ENCODE assay signal across 7 cellular contexts in the genomic region with DNA sequence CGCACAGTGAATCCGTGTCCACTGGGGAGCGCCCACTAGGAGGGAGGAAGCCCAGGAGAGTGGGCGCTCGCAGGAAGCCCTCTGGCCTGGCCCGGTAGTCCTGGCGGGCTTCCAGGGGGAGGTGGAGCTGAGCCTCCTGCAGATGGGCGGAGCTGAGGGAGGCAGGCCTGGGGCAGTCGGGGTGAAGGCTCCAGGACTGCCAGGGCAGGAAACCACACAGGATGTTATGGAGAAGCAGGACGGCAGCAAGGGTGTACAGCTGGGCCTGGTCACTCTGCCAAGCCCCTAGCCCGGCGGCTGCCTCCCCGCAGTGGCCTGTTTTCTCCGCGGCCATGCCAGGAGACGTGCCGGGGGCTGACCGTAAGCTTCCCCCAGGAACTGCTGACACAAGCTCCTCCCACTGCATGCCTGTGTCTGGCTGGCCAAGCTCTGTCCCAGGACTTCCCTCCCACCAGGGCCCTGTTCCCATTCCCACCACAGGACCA.
DNase-seq lines count a peak whose midpoint lies in the region; ATAC-seq and TF ChIP-seq lines count a peak whose summit lies in the region.

No MANE protein-coding gene starts in this region.

- peaks cover 4 to 13% (median 6%) of the 10 kb centered on the region in 5 experiments for H3K9me3 Mint-ChIP-seq in brain

- POLR2A ChIA-PET in HEK293T (lab: Yijun Ruan, JAX) = no interaction called here

- peak overlapping the region in 3 of 5 experiments; percentile 46 to 87 (median 59) for H3K27ac Mint-ChIP-seq in brain

- DNase-seq in HEK293T (ENCODE audit: extremely low spot score) = peak; percentile 5
- peak; percentile 74 for DNase-seq in left lobe of liver (ENCODE audit: low spot score)
- DNase-seq in suprapubic skin (ENCODE audit: low spot score in 2 of 2) = peak; percentile 56 to 79
- DNase-seq in NCI-H2227 (lab: John Stamatoyannopoulos, UW; ENCODE audit: unreplicated experiment) = no peak
- DNase-seq in stimulated activated CD4-positive, alpha-beta T cell treated with anti-CD3 and anti-CD28 coated beads, Interleukin-1b, Interleukin-23, amount 100 ng/mL, for 48 hours = no peak

- peak overlapping the region; percentile 22 for H3K4me3 ChIP-seq in suprapubic skin

- H3K36me3 ChIP-seq in suprapubic skin = no peaks in the 10 kb centered on the region

- H3K36me3 Mint-ChIP-seq in brain = no peaks in the 10 kb centered on the region

- H3K4me1 Mint-ChIP-seq in brain = peaks cover 24% of the 10 kb centered on the region

- H3K9me3 ChIP-seq in suprapubic skin = no peaks in the 10 kb centered on the region

- CTCF ChIA-PET in HEK293T (lab: Yijun Ruan, JAX) = no interaction called here

- no peak for TF ChIP-seq POLR2A in suprapubic skin (IDR thresholded peaks at IDR 0.05)

- peaks cover 15% of the 10 kb centered on the region for H3K4me1 ChIP-seq in suprapubic skin

- no peak for TF ChIP-seq CTCF in brain (conservative IDR thresholded peaks at IDR 0.05)
- no peak for TF ChIP-seq CTCF in suprapubic skin (IDR thresholded peaks at IDR 0.05)

- H3K27ac ChIP-seq in suprapubic skin = no peak overlapping the region

- peaks cover 2% of the 10 kb centered on the region for H3K27me3 Mint-ChIP-seq in brain

- WGBS in suprapubic skin = 48% methylated on average over 5 of the region's 18 CpGs

- ATAC-seq in left lobe of liver (peak; percentile 73), HG03469 (IDR thresholded peaks at IDR 0.05; ENCODE audit: unreplicated experiment) (no peak)

- peaks cover 7% of the 10 kb centered on the region for H3K27me3 ChIP-seq in suprapubic skin

- no peak overlapping the region for H3K4me3 Mint-ChIP-seq in brain

- TF ChIP-seq EP300 in suprapubic skin (IDR thresholded peaks at IDR 0.05) = no peak

TF ChIP-seq in HEK293T, 16 proteins besides CTCF, POLR2A, EP300 and RAD21:
- TF ChIP-seq BHLHE40 (IDR thresholded peaks at IDR 0.05; ENCODE audit: borderline replicate concordance) (no peak), L3MBTL2 (conservative IDR thresholded peaks at IDR 0.05) (no peak), SP1 (IDR thresholded peaks at IDR 0.05) (no peak), ARNT (IDR thresholded peaks at IDR 0.05) (no peak), FOXK2 (IDR thresholded peaks at IDR 0.05) (no peak), TARDBP (IDR thresholded peaks at IDR 0.05) (no peak), FOXA1 (IDR thresholded peaks at IDR 0.05) (no peak), ELF4 (IDR thresholded peaks at IDR 0.05) (no peak)
TF ChIP-seq in HEK293T: peak in this region for 0.

Comparison
In these comparisons a context has a peak if more than half of its experiments do, and no peak if none do; other contexts are left out.
1. DNase-seq: peak in HEK293T (single experiment), left lobe of liver (single experiment) and suprapubic skin (2 of 2); none in NCI-H2227 (single experiment) and stimulated activated CD4-positive, alpha-beta T cell treated with anti-CD3 and anti-CD28 coated beads, Interleukin-1b, Interleukin-23, amount 100 ng/mL, for 48 hours (single experiment).